12 cellular contexts compared by ENCODE assay signal in the genomic region with DNA sequence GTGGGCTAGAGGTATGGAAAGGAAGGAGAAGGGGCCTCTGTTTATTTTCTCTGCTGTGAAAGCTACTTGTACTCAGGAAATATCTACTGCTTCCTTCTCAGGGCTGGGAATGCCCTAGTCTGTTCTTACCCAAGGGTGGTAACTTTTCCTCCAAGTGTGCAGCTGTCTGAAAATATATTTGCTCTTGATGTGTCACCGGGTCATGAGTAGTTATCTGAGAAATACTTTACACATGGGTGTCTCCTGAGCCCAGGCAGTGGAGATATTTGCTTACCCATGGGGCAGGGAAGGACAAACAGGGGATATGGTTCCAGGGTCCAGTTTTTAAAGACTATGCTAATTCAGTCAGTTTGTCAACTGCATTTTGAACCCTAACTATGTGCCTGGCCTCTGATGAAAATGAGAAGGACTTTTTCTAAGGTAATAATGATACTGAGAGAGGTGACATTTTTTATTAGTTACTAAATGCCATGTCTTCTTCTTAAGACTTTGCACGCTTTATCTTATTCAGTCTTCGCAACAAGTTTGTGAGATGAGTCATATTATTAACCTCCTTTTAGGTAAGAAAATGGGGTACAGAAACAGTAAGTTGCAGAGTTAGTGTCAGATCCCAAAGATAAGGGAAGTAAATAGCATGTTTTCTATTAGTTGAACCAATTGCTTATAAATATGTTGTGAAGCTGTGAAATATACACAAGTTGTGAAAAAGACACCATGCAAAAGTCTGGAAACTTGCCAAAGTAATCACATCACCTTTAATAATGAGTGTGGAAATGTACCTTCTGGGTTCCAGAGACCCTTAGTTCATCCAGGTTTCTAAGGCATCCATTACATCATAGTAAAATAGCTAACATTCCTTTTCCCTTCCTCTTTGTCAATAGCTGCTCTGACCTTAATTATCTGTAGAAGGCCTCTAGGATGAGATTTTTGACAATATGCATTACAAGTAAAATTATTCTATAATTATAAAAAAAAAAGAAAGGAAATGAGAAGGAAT. TPM values are rescaled to one million over a fixed set of nuclear protein-coding genes. Genes with fewer than 3 reads are reported as not detected.
A peak's percentile ranks its signal among the peaks of the same experiment; 100 is the strongest.
DNase-seq lines count a peak whose midpoint lies in the region; ATAC-seq and TF ChIP-seq lines count a peak whose summit lies in the region.
"Had no signal": no experiment of that assay in that cellular context is flagged by ENCODE, and none has a peak within 500 bp of the region (broad histone marks: within the 10 kb centered on the region; RNA-seq: fewer than 3 reads in every experiment).

No MANE protein-coding gene starts in this region.

- H3K36me3 ChIP-seq in PC-3 (ENCODE audit: low read depth, low read length) (no peaks in the 10 kb centered on the region), stomach (no peaks in the 10 kb centered on the region)

- H2AFZ ChIP-seq in PC-3 (ENCODE audit: low read length) = 0 out of 2 replicates have a peak overlapping the region, but pooled peaks have one; percentile 8

- H3K9me3 ChIP-seq in PC-3 (ENCODE audit: low read length) = no peaks in the 10 kb centered on the region
- no peaks in the 10 kb centered on the region for H3K9me3 ChIP-seq in stomach

- H3K4me3 ChIP-seq in PC-3 (ENCODE audit: low read length) (peak overlapping the region; percentile 12; the same call in 1 of the 2 replicates), stomach (no peak overlapping the region), coronary artery (no peak overlapping the region)

- TF ChIP-seq CTCF in PC-3 (conservative IDR thresholded peaks at IDR 0.05; ENCODE audit: low read depth, low read length) (no peak), foreskin keratinocyte (conservative IDR thresholded peaks at IDR 0.05) (no peak), stomach (IDR thresholded peaks at IDR 0.05) (no peak), coronary artery (IDR thresholded peaks at IDR 0.05) (no peak)

- BruUV-seq in PC-3 (replicated peaks; lab: Mats Ljungman, UMichigan) = no TSS peak

- WGBS in stomach, 5 donors = 45 to 74% (median 51%) methylated on average over 3 of the region's 3 CpGs

- H3K4me2 ChIP-seq in PC-3 (ENCODE audit: low read length) = peak overlapping the region; percentile 68

- TF ChIP-seq EP300 in stomach (IDR thresholded peaks at IDR 0.05) = no peak

- H3K4me1 ChIP-seq in PC-3 (ENCODE audit: insufficient read depth, low read length) = peaks cover 37% of the 10 kb centered on the region
- peaks cover 8% of the 10 kb centered on the region for H3K4me1 ChIP-seq in foreskin keratinocyte
- H3K4me1 ChIP-seq in stomach = peaks cover 3 to 15% (median 4%) of the 10 kb centered on the region in 4 donors

- H3K9ac ChIP-seq in PC-3 (ENCODE audit: low read length) = peak overlapping the region; percentile 67

- POLR2A ChIA-PET in PC-3 (lab: Charles Lee; ENCODE audit: unreplicated experiment) = interaction anchor here (0.5 kb wide), 1 partner anchor 28 kb away, joined by 5 read pairs; no protein-coding TSS in a partner anchor

- DNase-seq in activated CD4-positive, CD25-positive, alpha-beta regulatory T cell (lab: John Stamatoyannopoulos, UW) = no peak
- DNase-seq in PC-3 (peak; percentile 93), foreskin keratinocyte (peak in 1 of 2 donors; percentile 46), stomach (no peak), coronary artery (ENCODE audit: low spot score) (no peak), HK-2 (ENCODE audit: unreplicated experiment) (no peak)
- DNase-seq: hypothalamus; naive thymus-derived CD8-positive, alpha-beta T cell; NCI-H1694 treated with DMSO at 0.1 percent for 48 hours; stimulated activated naive CD8-positive, alpha-beta T cell treated with anti-CD3 and anti-CD28 coated beads, Interleukin-15, amount 100 ng/mL, for 72 hours had no signal

- no peaks in the 10 kb centered on the region for H3K9me2 ChIP-seq in PC-3 (replicated peaks; ENCODE audit: low read length)

- intact Hi-C loops in PC-3 (cut with micrococcal nuclease) (loop anchor here (5.0 kb wide), 1 partner anchor 46 kb away; no protein-coding TSS in a partner anchor), stomach (cut with DNase I; ENCODE audit: low total_unique reads) (no loop called here)

- peak; percentile 32 to 48 for ATAC-seq in activated CD4-positive, CD25-positive, alpha-beta regulatory T cell treated with anti-CD3 and anti-CD28 coated beads, Interleukin-2, amount 50 U/mL, for 24 hours
- ATAC-seq in PC-3 = peak; percentile 98
- peak; percentile 72 for ATAC-seq in foreskin keratinocyte
- no peak for ATAC-seq in GM19397 (IDR thresholded peaks at IDR 0.05; ENCODE audit: unreplicated experiment)
- ATAC-seq: naive thymus-derived CD8-positive, alpha-beta T cell; stimulated activated naive CD8-positive, alpha-beta T cell treated with anti-CD3 and anti-CD28 coated beads, Interleukin-15, amount 100 ng/mL, for 72 hours had no signal

- peaks cover 23% of the 10 kb centered on the region; the same call in 1 of the 2 replicates for H3K79me2 ChIP-seq in PC-3 (ENCODE audit: low read length)

- H3F3A ChIP-seq in PC-3 (ENCODE audit: low read length, unreplicated experiment) = peaks cover 9% of the 10 kb centered on the region

- TF ChIP-seq POLR2A in stomach (IDR thresholded peaks at IDR 0.05) = no peak

- CTCF ChIA-PET in PC-3 (lab: Charles Lee) = no interaction called here

- H3K27me3 ChIP-seq in PC-3 (ENCODE audit: low read length) (no peaks in the 10 kb centered on the region), foreskin keratinocyte (no peaks in the 10 kb centered on the region), stomach (no peaks in the 10 kb centered on the region)

- H3K27ac ChIP-seq in PC-3 (ENCODE audit: low read length) (peak overlapping the region; percentile 91), foreskin keratinocyte (no peak overlapping the region), stomach (peak overlapping the region in 3 of 5 donors; percentile 11 to 74 (median 25)), coronary artery (no peak overlapping the region)

- H4K20me1 ChIP-seq in PC-3 (ENCODE audit: low read length) = no peaks in the 10 kb centered on the region

RNA-seq across cellular contexts. Expression of gene SYTL2, which starts 22.8 kb away (rescaled TPM):
- 51.7 and 57.1 TPM in 2 replicates for total RNA-seq in PC-3 (2014; rRNA removed)
- total RNA-seq in foreskin keratinocyte = 1.2 and 1.3 TPM in 2 replicates
- polyA plus RNA-seq in foreskin keratinocyte = 0.41 and 0.54 TPM in 2 replicates
- total RNA-seq in stomach = 100 to 1,000 TPM; 151 to 391 (median 255) TPM
- 10 to 100 TPM in 2 of 3 donors, 1 to 10 TPM in 1; 5.4 to 86.1 (median 11.4) TPM for polyA plus RNA-seq in stomach

Comparison
In these comparisons a context has a peak if more than half of its experiments do, and no peak if none do; other contexts are left out.
1. H3K27ac ChIP-seq: peak in PC-3 (single experiment) and stomach (3 of 5); none in foreskin keratinocyte (single experiment) and coronary artery (0 of 2).
2. RNA of gene SYTL2, which starts 22.8 kb away (total RNA-seq): 151 to 391 TPM in stomach and 51.7 to 57.1 TPM in PC-3; 1.2 to 1.3 TPM in foreskin keratinocyte; every median in the first group is over 10 times any median in the second.